8 cellular contexts compared by ENCODE assay signal in genomic region chr9:18255158-18255629, GRCh38.
A peak's percentile ranks its signal among the peaks of the same experiment; 100 is the strongest.
DNase-seq lines count a peak whose midpoint lies in the region; ATAC-seq lines count a peak whose summit lies in the region.

No MANE protein-coding gene starts in this region.

- ATAC-seq in GM19468 (IDR thresholded peaks at IDR 0.05; ENCODE audit: extremely low read depth, unreplicated experiment) (peak; percentile 59), HG03571 (IDR thresholded peaks at IDR 0.05; ENCODE audit: unreplicated experiment) (peak; percentile 61)

- DNase-seq in Caki2 (ENCODE audit: low read depth) (peak; percentile 42), NCI-H82 treated with DMSO at 0.1 percent for 48 hours (lab: John Stamatoyannopoulos, UW; ENCODE audit: unreplicated experiment) (peak; percentile 48), epidermal melanocyte (ENCODE audit: insufficient read length, low spot score) (peak; percentile 54), mucosa of gallbladder (ENCODE audit: low spot score) (peak; percentile 73)
- DNase-seq in activated CD8-positive, alpha-beta memory T cell treated with anti-CD3 and anti-CD28 coated beads for 48 hours (ENCODE audit: low read depth in 2 of 3, low spot score in 2 of 3) = peak; percentile 26 to 75 (median 35)
- DNase-seq in stimulated activated CD8-positive, alpha-beta memory T cell treated with anti-CD3 and anti-CD28 coated beads, Interleukin-4, amount 100 ng/mL, for 48 hours = peak; percentile 87

- in situ Hi-C loops in Caki2 (cut with HindIII; ENCODE audit: low pct_unique_long_range_greater_than_20kb, low sequenced_read_pairs) = no loop called here

Comparison
In these comparisons a context has a peak if more than half of its experiments do, and no peak if none do; other contexts are left out.
1. Peak in every context shown above with its lines: DNase-seq and ATAC-seq.
2. DNase-seq: peak in every context shown above with its lines; median percentile 87 in stimulated activated CD8-positive, alpha-beta memory T cell treated with anti-CD3 and anti-CD28 coated beads, Interleukin-4, amount 100 ng/mL, for 48 hours; 73 in mucosa of gallbladder; 54 in epidermal melanocyte; 48 in NCI-H82 treated with DMSO at 0.1 percent for 48 hours; 42 in Caki2; 35 in activated CD8-positive, alpha-beta memory T cell treated with anti-CD3 and anti-CD28 coated beads for 48 hours.